In the genomic region with DNA sequence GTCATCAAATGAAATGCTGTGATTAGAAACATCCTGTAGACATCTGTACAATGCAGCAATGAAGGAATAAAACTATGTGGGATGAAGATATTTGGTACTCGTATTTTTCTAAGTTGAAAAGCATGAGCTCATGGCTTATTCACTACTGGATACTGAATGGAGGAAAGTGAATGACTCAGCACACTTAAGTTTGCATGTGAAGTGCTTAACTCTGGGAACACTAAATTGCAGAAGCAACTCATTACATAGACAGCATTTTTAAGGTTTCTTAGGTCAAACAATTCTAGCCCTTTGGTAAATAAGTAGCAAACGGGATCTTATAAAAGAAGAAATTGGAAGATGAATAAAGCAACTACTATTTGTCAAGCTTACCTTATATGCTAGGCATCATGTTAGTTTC, we compare ENCODE assay signal across 16 cellular contexts.
DNase-seq lines count a peak whose midpoint lies in the region; ATAC-seq and TF ChIP-seq lines count a peak whose summit lies in the region.
"Had no signal": no experiment of that assay in that cellular context is flagged by ENCODE, and none has a peak within 500 bp of the region (broad histone marks: within the 10 kb centered on the region; RNA-seq: fewer than 3 reads in every experiment).

No MANE protein-coding gene starts in this region.

- H3K9ac ChIP-seq in adipocyte (ENCODE audit: low read length) = no peak overlapping the region
- H3K9ac ChIP-seq: KMS-11 had no signal

- no peaks in the 10 kb centered on the region for H3K36me3 ChIP-seq in adipocyte (ENCODE audit: control insufficient read depth, insufficient read depth, low read length, severe bottlenecking)
- no peaks in the 10 kb centered on the region for H3K36me3 ChIP-seq in uterus
- H3K36me3 ChIP-seq: cardiac muscle cell, heart right ventricle, left ventricle myocardium inferior had no signal

- H3K9me3 ChIP-seq in adipocyte (ENCODE audit: control insufficient read depth, low read length) = no peaks in the 10 kb centered on the region
- H3K9me3 ChIP-seq in uterus = no peaks in the 10 kb centered on the region
- H3K9me3 ChIP-seq: heart right ventricle, left ventricle myocardium inferior had no signal

- TF ChIP-seq CTCF in uterus (IDR thresholded peaks at IDR 0.05) = no peak

- H3K4me1 ChIP-seq in adipocyte (ENCODE audit: control insufficient read depth, insufficient read depth, low read length) (no peaks in the 10 kb centered on the region), uterus (no peaks in the 10 kb centered on the region)
- H3K4me1 ChIP-seq: heart right ventricle, left ventricle myocardium inferior had no signal

- H3K27me3 ChIP-seq in adipocyte (replicated peaks; ENCODE audit: control insufficient read depth, insufficient read depth, low read length) = no peaks in the 10 kb centered on the region
- no peaks in the 10 kb centered on the region for H3K27me3 ChIP-seq in uterus
- H3K27me3 ChIP-seq: cardiac muscle cell, heart right ventricle had no signal

- H3K4me3 ChIP-seq in adipocyte (ENCODE audit: low read length) (no peak overlapping the region), uterus (no peak overlapping the region)
- H3K4me3 ChIP-seq: cardiac muscle cell, heart right ventricle, left ventricle myocardium inferior, skin epidermis had no signal

- no peak for TF ChIP-seq POLR2A in uterus (IDR thresholded peaks at IDR 0.05)

- intact Hi-C loops in uterus (cut with DNase I; ENCODE audit: low total_unique reads) = no loop called here

- no peak overlapping the region for H3K27ac ChIP-seq in uterus
- H3K27ac ChIP-seq: cardiac muscle cell, heart right ventricle, KMS-11, left ventricle myocardium inferior, skin epidermis had no signal

- no peak for ATAC-seq in HG02938 (IDR thresholded peaks at IDR 0.05; ENCODE audit: unreplicated experiment)
- ATAC-seq: effector memory CD8-positive, alpha-beta T cell; heart right ventricle had no signal

- DNase-seq in HT1080 (ENCODE audit: low read depth) (peak; percentile 52), adipocyte (ENCODE audit: low read depth) (peak; percentile 27), fibroblast of the conjunctiva (ENCODE audit: low read depth) (peak; percentile 17), renal cortical epithelial cell (ENCODE audit: low read depth) (peak; percentile 99), uterus (no peak), HuH-7.5 (ENCODE audit: low spot score) (no peak)
- DNase-seq: CD4-positive, alpha-beta T cell; effector memory CD8-positive, alpha-beta T cell; heart right ventricle; left ventricle myocardium inferior; NCI-H748 treated with DMSO at 0.1 percent for 48 hours; SHP77 treated with DMSO at 0.1 percent for 48 hours had no signal

Comparison
In these comparisons a context has a peak if more than half of its experiments do, and no peak if none do; other contexts are left out.
1. DNase-seq: peak in HT1080 (single experiment), adipocyte (single experiment), fibroblast of the conjunctiva (single experiment) and renal cortical epithelial cell (single experiment); none in uterus (0 of 2) and HuH-7.5 (single experiment).